26 cellular contexts compared by ENCODE assay signal in genomic region chrX:39640866-39641265, GRCh38.
"Had no signal": no experiment of that assay in that cellular context is flagged by ENCODE, and none has a peak within 500 bp of the region (broad histone marks: within the 10 kb centered on the region; RNA-seq: fewer than 3 reads in every experiment).

No MANE protein-coding gene starts in this region.

- H3K27ac Mint-ChIP-seq: activated CD8-positive, alpha-beta memory T cell treated with anti-CD3 and anti-CD28 coated beads, Interleukin-2, amount 10 ng/mL, durations not matched to agents 7 days and 5 days; activated naive CD4-positive, alpha-beta T cell treated with anti-CD3 and anti-CD28 coated beads for 36 hours; activated T-cell treated with anti-CD3 and anti-CD28 coated beads, Interleukin-2, amount 50 U/mL, for 24 hours had no signal

- H3K27me3 ChIP-seq: ascending aorta, MG63, SJCRH30 had no signal

- ATAC-seq: activated CD4-positive, CD25-positive, alpha-beta regulatory T cell treated with anti-CD3 and anti-CD28 coated beads, Interleukin-2, amount 50 U/mL, for 24 hours; activated CD8-positive, alpha-beta memory T cell treated with anti-CD3 and anti-CD28 coated beads, Interleukin-2, amount 10 ng/mL, durations not matched to agents 7 days and 5 days; PC-3 had no signal

- H3K9me3 ChIP-seq: ascending aorta, MG63, SJCRH30, SK-N-SH had no signal

- H3K4me1 Mint-ChIP-seq: activated CD8-positive, alpha-beta memory T cell treated with anti-CD3 and anti-CD28 coated beads, Interleukin-2, amount 10 ng/mL, durations not matched to agents 7 days and 5 days had no signal

- H3K9me3 Mint-ChIP-seq: activated naive CD4-positive, alpha-beta T cell treated with anti-CD3 and anti-CD28 coated beads for 36 hours; activated T-cell treated with anti-CD3 and anti-CD28 coated beads, Interleukin-2, amount 50 U/mL, for 24 hours had no signal

- H3K27me3 Mint-ChIP-seq: activated CD8-positive, alpha-beta memory T cell treated with anti-CD3 and anti-CD28 coated beads, Interleukin-2, amount 10 ng/mL, durations not matched to agents 7 days and 5 days had no signal

- H3K9me2 ChIP-seq: SK-N-SH had no signal

- H3K36me3 Mint-ChIP-seq: activated CD8-positive, alpha-beta memory T cell treated with anti-CD3 and anti-CD28 coated beads, Interleukin-2, amount 10 ng/mL, durations not matched to agents 7 days and 5 days; brain had no signal

- H3K9ac ChIP-seq: SK-N-SH had no signal

- H3K4me3 ChIP-seq: ascending aorta, MG63, SJCRH30 had no signal

- H3K4me1 ChIP-seq: SJCRH30 had no signal

- H3K27ac ChIP-seq: ascending aorta, SJCRH30 had no signal

- H3K36me3 ChIP-seq: ascending aorta, MG63, SJCRH30 had no signal

- DNase-seq: activated CD4-positive, alpha-beta T cell treated with anti-CD3 and anti-CD28 coated beads for 4 hours; activated CD4-positive, alpha-beta T cell treated with anti-CD3 and anti-CD28 coated beads, Interleukin-2, amount 50 U/mL, for 48 hours; activated CD8-positive, alpha-beta memory T cell treated with anti-CD3 and anti-CD28 coated beads, Interleukin-2, amount 10 ng/mL, durations not matched to agents 7 days and 5 days; activated gamma-delta T cell; activated naive CD4-positive, alpha-beta T cell treated with anti-CD3 and anti-CD28 coated beads for 36 hours; activated T-cell treated with anti-CD3 and anti-CD28 coated beads, Interleukin-2, amount 50 U/mL, for 24 hours; amniotic stem cell; MG63; MV-4-11; NCI-H1092 treated with DMSO at 0.1 percent for 48 hours; NCI-H1417 treated with DMSO at 0.1 percent for 48 hours; NCI-H1694; NCI-H2029; NCI-H2107; NCI-H2171 treated with DMSO at 0.1 percent for 48 hours; NCI-H345; NCI-H510A; NCI-H526 treated with DMSO at 0.1 percent for 48 hours; NK-92 treated with Interleukin-12 subunit alpha and Interleukin-12 subunit beta, amount 100 ng/mL, for 24 hours; PC-3; SJCRH30; SK-N-SH; T-helper 1 cell had no signal

- H3K4me3 Mint-ChIP-seq: activated CD8-positive, alpha-beta memory T cell treated with anti-CD3 and anti-CD28 coated beads, Interleukin-2, amount 10 ng/mL, durations not matched to agents 7 days and 5 days; activated naive CD4-positive, alpha-beta T cell treated with anti-CD3 and anti-CD28 coated beads for 36 hours; activated T-cell treated with anti-CD3 and anti-CD28 coated beads, Interleukin-2, amount 50 U/mL, for 24 hours; brain had no signal

- H3K4me2 ChIP-seq: SK-N-SH had no signal
